ENCODE assay signal across 24 cellular contexts in the genomic region with DNA sequence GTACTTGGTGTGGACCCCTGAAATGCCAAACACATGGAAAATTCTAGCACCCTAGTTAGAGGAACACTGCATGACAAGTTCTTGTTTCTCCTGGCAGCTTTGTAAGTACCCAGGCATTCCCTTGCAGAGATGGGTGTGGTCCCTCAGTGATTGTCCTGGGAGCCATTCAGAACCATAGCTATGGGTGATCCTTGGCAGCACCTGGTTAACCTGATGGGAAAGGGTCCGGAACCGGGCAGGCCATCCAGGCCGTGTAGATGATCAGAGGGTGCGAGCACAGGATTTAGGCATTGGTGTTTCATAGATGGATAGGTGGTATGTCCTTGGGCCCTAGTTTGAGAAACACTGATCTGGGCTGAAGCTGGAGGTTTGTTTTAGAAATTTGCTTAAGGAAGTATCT.
DNase-seq lines count a peak whose midpoint lies in the region; ATAC-seq and TF ChIP-seq lines count a peak whose summit lies in the region.
"Had no signal": no experiment of that assay in that cellular context is flagged by ENCODE, and none has a peak within 500 bp of the region (broad histone marks: within the 10 kb centered on the region; RNA-seq: fewer than 3 reads in every experiment).

No MANE protein-coding gene starts in this region.

- H4K5ac ChIP-seq in IMR-90 (ENCODE audit: low read depth, low read length), result no peak overlapping the region

- H4K91ac ChIP-seq in IMR-90 (ENCODE audit: insufficient read depth, low read depth, low read length), result no peak overlapping the region

- no peak overlapping the region for H3K27ac ChIP-seq in IMR-90 (ENCODE audit: insufficient read depth, low read length)
- H3K27ac ChIP-seq: vagina had no signal

- no peak overlapping the region for H3K56ac ChIP-seq in IMR-90 (ENCODE audit: extremely low read depth, insufficient read depth, low read length)

- H3K23ac ChIP-seq in IMR-90 (ENCODE audit: low read depth, low read length), result no peak overlapping the region

- H2AK9ac ChIP-seq in IMR-90 (replicated peaks; ENCODE audit: low read depth, low read length, poor library complexity), result no peak overlapping the region

- H3K4me1 Mint-ChIP-seq in T-helper 2 cell treated with Interferon-gamma antibody and Interleukin-4, amounts not matched to agents 5 μg/mL and 100 μg/mL, for 36 hours (ENCODE audit: low read depth), result peaks cover 40% of the 10 kb centered on the region
- H3K4me1 Mint-ChIP-seq in activated naive CD8-positive, alpha-beta T cell treated with anti-CD3 and anti-CD28 coated beads, Interleukin-2, amount 50 U/mL, for 24 hours, result peaks cover 32% of the 10 kb centered on the region
- H3K4me1 Mint-ChIP-seq in naive thymus-derived CD8-positive, alpha-beta T cell, result peaks cover 35 to 66% (median 59%) of the 10 kb centered on the region in 4 donors

- no peak overlapping the region for H2AFZ ChIP-seq in IMR-90 (replicated peaks; ENCODE audit: low read length, poor library complexity)
- H2AFZ ChIP-seq: hepatocyte had no signal

- H3K36me3 Mint-ChIP-seq in T-helper 2 cell treated with Interferon-gamma antibody and Interleukin-4, amounts not matched to agents 5 μg/mL and 100 μg/mL, for 36 hours (ENCODE audit: low read depth), result peaks cover 12% of the 10 kb centered on the region
- peaks cover 14% of the 10 kb centered on the region for H3K36me3 Mint-ChIP-seq in activated naive CD8-positive, alpha-beta T cell treated with anti-CD3 and anti-CD28 coated beads, Interleukin-2, amount 50 U/mL, for 24 hours (ENCODE audit: low read depth)
- peaks cover 0 to 29% (median 6%) of the 10 kb centered on the region in 3 donors for H3K36me3 Mint-ChIP-seq in naive thymus-derived CD8-positive, alpha-beta T cell

- H4K20me1 ChIP-seq in IMR-90 (ENCODE audit: insufficient read depth, low read length), result peaks cover 17% of the 10 kb centered on the region; the same call in 1 of the 2 replicates

- no peak for TF ChIP-seq POLR2A in IMR-90 (IDR thresholded peaks at IDR 0.05; ENCODE audit: low read depth, low read length)

- H3K4me3 ChIP-seq in IMR-90 (ENCODE audit: insufficient read depth, low read depth, low read length), result no peak overlapping the region
- H3K4me3 ChIP-seq: hepatocyte, K562, vagina had no signal

- no peak overlapping the region for H3K9ac ChIP-seq in IMR-90 (ENCODE audit: low read depth, low read length)

- no CpG with 5 or more reads among the region's 4 CpGs for WGBS in IMR-90 (ENCODE audit: extremely low coverage in 2 of 2, insufficient read length in 1 of 2), 2 experiments

- peaks cover 5% of the 10 kb centered on the region for H3K36me3 ChIP-seq in IMR-90 (ENCODE audit: control insufficient read depth, insufficient read depth, low read length)
- H3K36me3 ChIP-seq: vagina had no signal

- no peaks in the 10 kb centered on the region for H3K9me3 Mint-ChIP-seq in T-helper 2 cell treated with Interferon-gamma antibody and Interleukin-4, amounts not matched to agents 5 μg/mL and 100 μg/mL, for 36 hours
- H3K9me3 Mint-ChIP-seq in activated naive CD8-positive, alpha-beta T cell treated with anti-CD3 and anti-CD28 coated beads, Interleukin-2, amount 50 U/mL, for 24 hours, result no peaks in the 10 kb centered on the region
- H3K9me3 Mint-ChIP-seq in naive thymus-derived CD8-positive, alpha-beta T cell, result no peaks in the 10 kb centered on the region

- in situ Hi-C loops in IMR-90 (cut with MboI; ENCODE audit: low sequenced_read_pairs), result no loop called here

- H3K9me3 ChIP-seq in IMR-90 (ENCODE audit: control insufficient read depth, insufficient read depth, low read length), result no peaks in the 10 kb centered on the region
- H3K9me3 ChIP-seq: vagina had no signal

- peak overlapping the region; percentile 72; the same call in 1 of the 2 replicates for H3K14ac ChIP-seq in IMR-90 (replicated peaks; ENCODE audit: low read depth, low read length)

- ATAC-seq in IMR-90 (ENCODE audit: low read depth) (peak; percentile 24; the same call in 1 of the 2 replicates), GM21360 (IDR thresholded peaks at IDR 0.05; ENCODE audit: unreplicated experiment) (no peak)
- ATAC-seq in activated naive CD8-positive, alpha-beta T cell treated with anti-CD3 and anti-CD28 coated beads, Interleukin-2, amount 50 U/mL, for 24 hours, result no peak
- no peak for ATAC-seq in naive thymus-derived CD8-positive, alpha-beta T cell
- ATAC-seq: activated CD4-positive, CD25-positive, alpha-beta regulatory T cell treated with anti-CD3 and anti-CD28 coated beads, Interleukin-2, amount 50 U/mL, for 24 hours; K562 had no signal

- H3K79me1 ChIP-seq in IMR-90 (ENCODE audit: low read depth in 1 of 2, low read length in 2 of 2), result peaks cover 37 to 80% of the 10 kb centered on the region in 2 experiments

- H2BK120ac ChIP-seq in IMR-90 (ENCODE audit: low read depth, low read length), result no peak overlapping the region

- no peak overlapping the region for H2BK15ac ChIP-seq in IMR-90 (ENCODE audit: low read depth, low read length)

- H2BK5ac ChIP-seq in IMR-90 (ENCODE audit: low read depth, low read length, poor library complexity, severe bottlenecking), result no peak overlapping the region

- DNase-seq in T-helper 2 cell treated with Interferon-gamma antibody and Interleukin-4, amounts not matched to agents 5 μg/mL and 100 μg/mL, for 36 hours (ENCODE audit: low spot score), result no peak
- DNase-seq in T-helper 2 cell, result no peak
- no peak for DNase-seq in IMR-90
- DNase-seq in activated naive CD8-positive, alpha-beta T cell treated with anti-CD3 and anti-CD28 coated beads, Interleukin-2, amount 50 U/mL, for 24 hours, result no peak
- no peak for DNase-seq in naive thymus-derived CD8-positive, alpha-beta T cell
- no peak for DNase-seq in NCI-H1092 treated with DMSO at 0.1 percent for 48 hours (lab: John Stamatoyannopoulos, UW)
- DNase-seq in RKO (ENCODE audit: low spot score), result no peak
- DNase-seq: 8988T; activated CD8-positive, alpha-beta memory T cell treated with anti-CD3 and anti-CD28 coated beads, Interleukin-2, amount 50 U/mL, for 4 hours; activated gamma-delta T cell treated with Interleukin-2 at 50 U/mL for 16 hours; caudate nucleus; DMS 273 treated with DMSO at 0.1 percent for 48 hours; foreskin melanocyte; NCI-H2029; NCI-H446; nucleus accumbens; RPMI8226; stimulated activated CD4-positive, alpha-beta T cell treated with anti-CD3 and anti-CD28 coated beads, Interleukin-4, amount 100 ng/mL, for 4 hours; substantia nigra had no signal

- H3K4me1 ChIP-seq in IMR-90 (ENCODE audit: control insufficient read depth, insufficient read depth, low read length), result peaks cover 12% of the 10 kb centered on the region

- peaks cover 25% of the 10 kb centered on the region for H3K9me1 ChIP-seq in IMR-90 (ENCODE audit: insufficient read depth, low read length)

- H4K8ac ChIP-seq in IMR-90 (ENCODE audit: low read depth in 2 of 2, low read length in 2 of 2), result no peak overlapping the region

- TF ChIP-seq CTCF in IMR-90 (conservative IDR thresholded peaks at IDR 0.05; ENCODE audit: low read depth, low read length), result no peak

- peak overlapping the region; percentile 85 for H3K27ac Mint-ChIP-seq in T-helper 2 cell treated with Interferon-gamma antibody and Interleukin-4, amounts not matched to agents 5 μg/mL and 100 μg/mL, for 36 hours
- peak overlapping the region; percentile 62 for H3K27ac Mint-ChIP-seq in activated naive CD8-positive, alpha-beta T cell treated with anti-CD3 and anti-CD28 coated beads, Interleukin-2, amount 50 U/mL, for 24 hours
- peak overlapping the region; percentile 36 to 93 (median 86) for H3K27ac Mint-ChIP-seq in naive thymus-derived CD8-positive, alpha-beta T cell

- no peaks in the 10 kb centered on the region for H3K27me3 ChIP-seq in IMR-90 (ENCODE audit: control insufficient read depth, insufficient read depth, low read length)
- H3K27me3 ChIP-seq: hepatocyte, vagina had no signal

- intact Hi-C loops in IMR-90 (cut with micrococcal nuclease), result no loop called here

- H3K4me2 ChIP-seq in IMR-90 (ENCODE audit: low read depth, low read length), result no peak overlapping the region
- H3K4me2 ChIP-seq: hepatocyte had no signal

- no peak overlapping the region for H2AK5ac ChIP-seq in IMR-90 (ENCODE audit: low read depth, low read length)

- CTCF ChIA-PET in IMR-90 (lab: Yijun Ruan, JAX), result no interaction called here

- H3K4me3 Mint-ChIP-seq in T-helper 2 cell treated with Interferon-gamma antibody and Interleukin-4, amounts not matched to agents 5 μg/mL and 100 μg/mL, for 36 hours, result peak overlapping the region; percentile 68
- H3K4me3 Mint-ChIP-seq in activated naive CD8-positive, alpha-beta T cell treated with anti-CD3 and anti-CD28 coated beads, Interleukin-2, amount 50 U/mL, for 24 hours, result no peak overlapping the region
- H3K4me3 Mint-ChIP-seq in naive thymus-derived CD8-positive, alpha-beta T cell, result peak overlapping the region in 9 of 10 donors; percentile 49 to 84 (median 81)

- peak overlapping the region; percentile 3; the same call in 1 of the 2 replicates for H3K4ac ChIP-seq in IMR-90 (ENCODE audit: low read depth, low read length)

- H3K18ac ChIP-seq in IMR-90 (ENCODE audit: low read depth, low read length), result no peak overlapping the region

- no peak overlapping the region; the same call in 1 of the 2 replicates for H2BK20ac ChIP-seq in IMR-90 (ENCODE audit: low read depth, low read length)

- H3K27me3 Mint-ChIP-seq in T-helper 2 cell treated with Interferon-gamma antibody and Interleukin-4, amounts not matched to agents 5 μg/mL and 100 μg/mL, for 36 hours (ENCODE audit: low read depth), result no peaks in the 10 kb centered on the region
- no peaks in the 10 kb centered on the region for H3K27me3 Mint-ChIP-seq in activated naive CD8-positive, alpha-beta T cell treated with anti-CD3 and anti-CD28 coated beads, Interleukin-2, amount 50 U/mL, for 24 hours
- H3K27me3 Mint-ChIP-seq in naive thymus-derived CD8-positive, alpha-beta T cell, result no peaks in the 10 kb centered on the region

- dilution Hi-C loops in IMR-90 (cut with HindIII; ENCODE audit: low sequenced_read_pairs, unreplicated experiment), result no loop called here

- no peak for TF ChIP-seq RAD21 in IMR-90 (IDR thresholded peaks at IDR 0.05; ENCODE audit: low read length)

- BruUV-seq in IMR-90 (replicated peaks; lab: Mats Ljungman, UMichigan), result no TSS peak

- POLR2A ChIA-PET in IMR-90 (lab: Charles Lee; ENCODE audit: unreplicated experiment), result no interaction called here
- POLR2A ChIA-PET in naive thymus-derived CD8-positive, alpha-beta T cell (lab: Charles Lee), result interaction anchor here (1.0 to 1.1 kb wide), 2 partner anchors 9 kb away, joined by 4 to 5 read pairs; no protein-coding TSS in a partner anchor

TF ChIP-seq in IMR-90, 13 proteins besides CTCF, POLR2A, EP300 and RAD21 (continues in another document):
- TF ChIP-seq, protein P1, sequence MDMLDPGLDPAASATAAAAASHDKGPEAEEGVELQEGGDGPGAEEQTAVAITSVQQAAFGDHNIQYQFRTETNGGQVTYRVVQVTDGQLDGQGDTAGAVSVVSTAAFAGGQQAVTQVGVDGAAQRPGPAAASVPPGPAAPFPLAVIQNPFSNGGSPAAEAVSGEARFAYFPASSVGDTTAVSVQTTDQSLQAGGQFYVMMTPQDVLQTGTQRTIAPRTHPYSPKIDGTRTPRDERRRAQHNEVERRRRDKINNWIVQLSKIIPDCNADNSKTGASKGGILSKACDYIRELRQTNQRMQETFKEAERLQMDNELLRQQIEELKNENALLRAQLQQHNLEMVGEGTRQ (IDR thresholded peaks at IDR 0.05; ENCODE audit: low read depth, low read length), result no peak
- no peak for TF ChIP-seq CHD1 (IDR thresholded peaks at IDR 0.05; ENCODE audit: low read depth, low read length)
- no peak for TF ChIP-seq CEBPB (IDR thresholded peaks at IDR 0.05; ENCODE audit: low read depth, low read length)
- TF ChIP-seq BHLHE40 (IDR thresholded peaks at IDR 0.05; ENCODE audit: low read depth, low read length), result no peak
